In the genomic region with DNA sequence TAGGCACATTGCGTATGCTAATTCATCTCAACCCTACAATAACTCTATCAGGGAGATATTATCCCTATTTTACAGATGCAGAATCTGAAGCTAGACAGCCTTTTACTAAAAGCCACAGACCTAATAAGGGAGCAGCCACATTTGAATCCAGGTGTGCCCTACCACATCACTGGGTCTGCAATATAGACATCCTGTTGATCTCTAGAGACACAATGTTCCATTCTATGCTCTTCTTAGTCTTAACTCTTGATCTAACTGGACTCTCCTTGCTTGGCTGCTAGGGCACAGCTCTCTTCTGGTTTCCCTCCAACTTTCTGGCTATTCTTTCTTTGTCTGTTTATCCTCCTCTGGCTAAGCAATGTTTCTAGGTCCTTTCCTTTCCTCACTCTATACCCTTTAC, we compare ENCODE assay signal across 22 cellular contexts.
"Had no signal": no experiment of that assay in that cellular context is flagged by ENCODE, and none has a peak within 500 bp of the region (broad histone marks: within the 10 kb centered on the region; RNA-seq: fewer than 3 reads in every experiment).

No MANE protein-coding gene starts in this region.

- H3K9me3 ChIP-seq: esophagus muscularis mucosa, left lung, sigmoid colon, testis, vagina had no signal

- H3K27me3 Mint-ChIP-seq: progenitor cell of endocrine pancreas; stimulated activated memory B cell treated with anti-CD40 and anti-IgM and Interleukin-4, amounts not matched to agents 10 μg/mL and 1 μg/mL and 100 μg/mL, for 72 hours had no signal

- H3K4me3 ChIP-seq: coronary artery, esophagus muscularis mucosa, left lung, lung, sigmoid colon, testis, vagina had no signal

- H3K36me3 Mint-ChIP-seq: natural killer cell; stimulated activated memory B cell treated with anti-CD40 and anti-IgM and Interleukin-4, amounts not matched to agents 10 μg/mL and 1 μg/mL and 100 μg/mL, for 72 hours had no signal

- H3K27me3 ChIP-seq: esophagus muscularis mucosa, sigmoid colon, testis, vagina had no signal

- ATAC-seq: activated T-cell treated with anti-CD3 and anti-CD28 coated beads, Interleukin-2, amount 50 U/mL, for 72 hours; left lung; natural killer cell; stimulated activated memory B cell treated with anti-CD40 and anti-IgM and Interleukin-4, amounts not matched to agents 10 μg/mL and 1 μg/mL and 100 μg/mL, for 72 hours had no signal

- H3K4me3 Mint-ChIP-seq: activated T-cell treated with anti-CD3 and anti-CD28 coated beads, Interleukin-2, amount 50 U/mL, for 72 hours; natural killer cell; stimulated activated memory B cell treated with anti-CD40 and anti-IgM and Interleukin-4, amounts not matched to agents 10 μg/mL and 1 μg/mL and 100 μg/mL, for 72 hours had no signal

- DNase-seq: activated CD4-positive, alpha-beta T cell treated with anti-CD3 and anti-CD28 coated beads, Interleukin-2, amount 50 U/mL, for 1 hour; activated CD8-positive, alpha-beta memory T cell treated with anti-CD3 and anti-CD28 coated beads, Interleukin-2, amount 50 U/mL, for 48 hours; activated effector memory CD4-positive, alpha-beta T cell treated with Interleukin-2 at 50 U/mL for 16 hours; activated T-cell treated with anti-CD3 and anti-CD28 coated beads, Interleukin-2, amount 50 U/mL, for 72 hours; amygdala; cerebellar nuclear complex; hippocampal formation; kidney glomerular epithelial cell; left lung; natural killer cell; retina; sigmoid colon; stimulated activated CD4-positive, alpha-beta T cell treated with anti-CD3 and anti-CD28 coated beads, Interleukin-15, amount 100 ng/mL, for 24 hours; testis; trophoblast cell had no signal

- H3K36me3 ChIP-seq: esophagus muscularis mucosa, left lung, sigmoid colon, vagina had no signal

- H3K9me3 Mint-ChIP-seq: activated naive CD4-positive, alpha-beta T cell treated with anti-CD3 and anti-CD28 coated beads, Interleukin-2, amount 50 U/mL, for 72 hours; activated T-cell treated with anti-CD3 and anti-CD28 coated beads, Interleukin-2, amount 50 U/mL, for 72 hours; natural killer cell; stimulated activated memory B cell treated with anti-CD40 and anti-IgM and Interleukin-4, amounts not matched to agents 10 μg/mL and 1 μg/mL and 100 μg/mL, for 72 hours had no signal

- H3K4me1 ChIP-seq: testis had no signal

- H3K27ac Mint-ChIP-seq: activated naive CD4-positive, alpha-beta T cell treated with anti-CD3 and anti-CD28 coated beads, Interleukin-2, amount 50 U/mL, for 72 hours; activated T-cell treated with anti-CD3 and anti-CD28 coated beads, Interleukin-2, amount 50 U/mL, for 72 hours; natural killer cell; progenitor cell of endocrine pancreas; stimulated activated memory B cell treated with anti-CD40 and anti-IgM and Interleukin-4, amounts not matched to agents 10 μg/mL and 1 μg/mL and 100 μg/mL, for 72 hours had no signal

- H3K27ac ChIP-seq: coronary artery, esophagus muscularis mucosa, left lung, sigmoid colon, testis, vagina had no signal
